Comparison of ENCODE assay signal across 17 cellular contexts in genomic region chr5:54515634-54516033, GRCh38.
"Had no signal": no experiment of that assay in that cellular context is flagged by ENCODE, and none has a peak within 500 bp of the region (broad histone marks: within the 10 kb centered on the region; RNA-seq: fewer than 3 reads in every experiment).

No MANE protein-coding gene starts in this region.

- H3K27ac Mint-ChIP-seq: activated naive CD4-positive, alpha-beta T cell treated with anti-CD3 and anti-CD28 coated beads for 36 hours; activated naive CD8-positive, alpha-beta T cell treated with anti-CD3 and anti-CD28 coated beads, Interleukin-2, amount 50 U/mL, for 24 hours; activated T-helper 17 cell treated with anti-CD3 and anti-CD28 coated beads, Interleukin-2, amount 50 U/mL, for 72 hours had no signal

- H3K9me3 Mint-ChIP-seq: activated naive CD4-positive, alpha-beta T cell treated with anti-CD3 and anti-CD28 coated beads for 36 hours; activated naive CD8-positive, alpha-beta T cell treated with anti-CD3 and anti-CD28 coated beads, Interleukin-2, amount 50 U/mL, for 24 hours; activated T-helper 17 cell treated with anti-CD3 and anti-CD28 coated beads, Interleukin-2, amount 50 U/mL, for 72 hours; type B pancreatic cell had no signal

- H3K27me3 ChIP-seq: suprapubic skin had no signal

- H3K4me3 ChIP-seq: lung, prostate gland, suprapubic skin had no signal

- H3K27me3 Mint-ChIP-seq: activated T-helper 17 cell treated with anti-CD3 and anti-CD28 coated beads, Interleukin-2, amount 50 U/mL, for 72 hours; type B pancreatic cell had no signal

- H3K4me3 Mint-ChIP-seq: activated naive CD4-positive, alpha-beta T cell treated with anti-CD3 and anti-CD28 coated beads for 36 hours; activated naive CD8-positive, alpha-beta T cell treated with anti-CD3 and anti-CD28 coated beads, Interleukin-2, amount 50 U/mL, for 24 hours; activated T-helper 17 cell treated with anti-CD3 and anti-CD28 coated beads, Interleukin-2, amount 50 U/mL, for 72 hours had no signal

- H3K36me3 ChIP-seq: prostate gland, suprapubic skin had no signal

- H3K27ac ChIP-seq: prostate gland, suprapubic skin had no signal

- H3K9me3 ChIP-seq: prostate gland, suprapubic skin had no signal

- DNase-seq: activated CD4-positive, alpha-beta T cell treated with anti-CD3 and anti-CD28 coated beads, Interleukin-2, amount 50 U/mL, for 4 hours; activated CD4-positive, CD25-positive, alpha-beta regulatory T cell treated with anti-CD3 and anti-CD28 coated beads, Interleukin-2, amount 50 U/mL, for 72 hours; activated naive CD4-positive, alpha-beta T cell treated with anti-CD3 and anti-CD28 coated beads for 36 hours; activated naive CD8-positive, alpha-beta T cell treated with anti-CD3 and anti-CD28 coated beads, Interleukin-2, amount 50 U/mL, for 24 hours; activated T-cell treated with anti-CD3 and anti-CD28 coated beads for 4 hours; midbrain; right cardiac atrium; small intestine; stimulated activated naive CD8-positive, alpha-beta T cell treated with anti-CD3 and anti-CD28 coated beads, Interleukin-15, Interleukin-2, amounts not matched to agents 100 U/mL and 50 U/mL, for 24 hours; T-helper 1 cell; T1000 had no signal

- ATAC-seq: activated naive CD8-positive, alpha-beta T cell treated with anti-CD3 and anti-CD28 coated beads, Interleukin-2, amount 50 U/mL, for 24 hours; activated T-helper 17 cell treated with anti-CD3 and anti-CD28 coated beads, Interleukin-2, amount 50 U/mL, for 72 hours; esophagus mucosa; right cardiac atrium; stimulated activated naive CD8-positive, alpha-beta T cell treated with anti-CD3 and anti-CD28 coated beads, Interleukin-15, Interleukin-2, amounts not matched to agents 100 U/mL and 50 U/mL, for 24 hours had no signal
